ENCODE assay signal across 18 cellular contexts in the genomic region with DNA sequence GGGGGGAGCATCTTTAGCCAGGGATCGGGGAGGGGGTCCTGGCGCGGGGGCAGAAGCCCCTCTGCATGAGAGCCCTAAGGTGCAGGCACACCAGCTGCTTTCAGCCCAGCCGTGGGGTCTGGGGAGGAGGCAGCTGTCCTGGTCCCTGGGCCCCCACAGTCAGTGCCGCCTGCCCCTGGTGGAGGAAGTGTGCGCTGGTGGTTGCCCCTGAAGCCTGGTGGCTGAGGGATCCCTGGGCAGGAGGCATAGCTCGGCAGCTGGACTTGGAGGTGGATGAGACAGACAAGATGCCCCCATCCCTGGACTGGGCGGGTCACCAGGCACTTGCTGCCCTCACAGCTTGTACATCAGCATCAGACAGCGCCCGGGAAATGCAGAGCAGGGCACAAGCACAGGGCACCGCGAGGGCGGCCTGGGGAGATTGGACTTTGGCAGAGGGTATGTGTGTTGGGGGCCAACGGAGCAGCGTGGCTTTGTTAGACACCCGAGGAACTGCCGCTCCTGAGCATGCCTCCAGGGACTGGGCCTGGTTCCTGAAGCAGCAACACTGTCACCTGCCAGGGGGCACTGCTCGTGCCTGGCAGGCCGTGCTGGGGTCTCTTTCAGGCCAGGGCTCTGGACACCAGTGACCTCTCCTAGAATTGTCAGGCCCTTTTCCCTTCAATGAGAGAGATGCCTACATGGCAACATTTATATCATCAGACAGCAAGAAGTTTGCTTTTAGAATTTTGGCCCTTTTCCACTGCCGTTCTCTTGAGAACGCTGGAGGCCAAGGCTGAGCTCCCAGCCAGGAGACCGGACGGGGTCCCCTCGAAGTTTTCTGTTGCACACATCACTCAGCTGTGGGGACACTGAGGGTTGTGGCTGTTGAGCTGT. TPM values are rescaled to one million over a fixed set of nuclear protein-coding genes. Genes with fewer than 3 reads are reported as not detected.
DNase-seq lines count a peak whose midpoint lies in the region; ATAC-seq and TF ChIP-seq lines count a peak whose summit lies in the region.
"Had no signal": no experiment of that assay in that cellular context is flagged by ENCODE, and none has a peak within 500 bp of the region (broad histone marks: within the 10 kb centered on the region; RNA-seq: fewer than 3 reads in every experiment).

No MANE protein-coding gene starts in this region.

- H3K36me3 ChIP-seq in HCT116 (ENCODE audit: control insufficient read depth in 1 of 2, insufficient read depth in 2 of 2, low read length in 2 of 2) (no peaks in the 10 kb centered on the region), liver (ENCODE audit: control insufficient read depth in 4 of 4, insufficient read depth in 3 of 4, low read depth in 1 of 4, low read length in 3 of 4) (peaks cover 0 to 28% (median 6%) of the 10 kb centered on the region in 4 donors), stomach smooth muscle (ENCODE audit: control insufficient read depth in 2 of 2, insufficient read depth in 2 of 2, low read length in 2 of 2) (peaks cover 13 to 23% of the 10 kb centered on the region in 2 donors)
- H3K36me3 ChIP-seq: gastrocnemius medialis had no signal

- TF ChIP-seq CTCF in HCT116 (IDR thresholded peaks at IDR 0.05 in 2 of 3, conservative IDR thresholded peaks at IDR 0.05 in 1 of 3; ENCODE audit: borderline replicate concordance in 1 of 3, insufficient read depth in 1 of 3, low read depth in 2 of 3, low read length in 2 of 3), result no peak
- TF ChIP-seq CTCF in chondrocyte (IDR thresholded peaks at IDR 0.05), result no peak
- TF ChIP-seq CTCF in liver (IDR thresholded peaks at IDR 0.05; ENCODE audit: low read depth, low read length, missing input control), result no peak

- no peak for TF ChIP-seq POLR2A in HCT116 (IDR thresholded peaks at IDR 0.05; ENCODE audit: borderline replicate concordance, extremely low read depth, insufficient read depth, insufficient read length)

- H3K4me2 ChIP-seq in HCT116 (ENCODE audit: low read length), result peak overlapping the region; percentile 32; the same call in 1 of the 2 replicates

- H3K9me3 Mint-ChIP-seq in chondrocyte (ENCODE audit: low read depth), result no peaks in the 10 kb centered on the region
- H3K9me3 Mint-ChIP-seq: T-helper 1 cell treated with Interleukin-12 subunit alpha and Interleukin-12 subunit beta and Interleukin-4 antibody, amounts not matched to agents 30 μg/mL and 1 μg/mL, for 36 hours had no signal

- no peak overlapping the region for H3K4me3 ChIP-seq in HCT116 (replicated peaks in 1 of 2; ENCODE audit: low read depth in 1 of 2, low read length in 2 of 2)
- H3K4me3 ChIP-seq in liver (ENCODE audit: low read depth in 1 of 3, low read length in 3 of 3), result no peak overlapping the region
- no peak overlapping the region for H3K4me3 ChIP-seq in stomach smooth muscle (ENCODE audit: low read length in 2 of 2)
- H3K4me3 ChIP-seq: BLaER1 treated with 17β-estradiol and CSF1 and Interleukin-3, amounts not matched to agents 10 nM and 100 nM; gastrocnemius medialis had no signal

- peak overlapping the region; percentile 49 for H3K27ac Mint-ChIP-seq in chondrocyte (ENCODE audit: unreplicated experiment)
- H3K27ac Mint-ChIP-seq: activated naive CD8-positive, alpha-beta T cell; IgD-negative memory B cell; T-helper 1 cell treated with Interleukin-12 subunit alpha and Interleukin-12 subunit beta and Interleukin-4 antibody, amounts not matched to agents 30 μg/mL and 1 μg/mL, for 36 hours had no signal

- TF ChIP-seq RAD21 in HCT116 (IDR thresholded peaks at IDR 0.05; ENCODE audit: low read depth) (no peak), liver (IDR thresholded peaks at IDR 0.05) (no peak)

- BruUV-seq in HCT116 (replicated peaks; lab: Mats Ljungman, UMichigan), result no TSS peak

- peak; percentile 44; the same call in 1 of the 2 replicates for ATAC-seq in HCT116
- ATAC-seq in HG03045 (IDR thresholded peaks at IDR 0.05; ENCODE audit: unreplicated experiment), result no peak
- ATAC-seq in GM21515 (IDR thresholded peaks at IDR 0.05; ENCODE audit: unreplicated experiment), result no peak

- no peak for DNase-seq in HCT116 (ENCODE audit: low read depth, low spot score)
- DNase-seq in chondrocyte (ENCODE audit: low spot score), result no peak
- DNase-seq in glomerular visceral epithelial cell (ENCODE audit: extremely low spot score), result no peak
- DNase-seq: cortex of kidney, DMS 273 treated with DMSO at 0.1 percent for 48 hours, gastrocnemius medialis, GDM1, NCI-H187 treated with DMSO at 0.1 percent for 48 hours, SIG-M5 had no signal

- H3K27ac ChIP-seq in HCT116 (ENCODE audit: low read depth, low read length) (no peak overlapping the region), liver (ENCODE audit: low read depth in 1 of 2, low read length in 2 of 2) (peak overlapping the region; percentile 26 to 33), stomach smooth muscle (ENCODE audit: low read length) (peak overlapping the region; percentile 6)
- H3K27ac ChIP-seq: gastrocnemius medialis had no signal

- POLR2A ChIA-PET in HCT116 (lab: Charles Lee), result interaction anchor here (0.9 kb wide), 1 partner anchor 42 kb away, joined by 3 read pairs; the partner anchor contains the start of gene CTSL

- CTCF ChIA-PET in HCT116 (lab: Charles Lee), result interaction anchor here (0.7 to 3.4 kb wide), 13 partner anchors 11 to 307 kb away, joined by 3 to 33 read pairs (median 3); partner anchors contain the start of gene CTSL

- no peaks in the 10 kb centered on the region for H4K20me1 ChIP-seq in HCT116 (ENCODE audit: insufficient read depth)
- H4K20me1 ChIP-seq: BLaER1 treated with 17β-estradiol and CSF1 and Interleukin-3, amounts not matched to agents 10 nM and 100 nM had no signal

- WGBS in liver, result 79% methylated on average over 24 of the region's 24 CpGs

- no peaks in the 10 kb centered on the region for H3K9me2 ChIP-seq in HCT116 (ENCODE audit: insufficient read depth)

- no peak overlapping the region for H3K9ac ChIP-seq in HCT116 (ENCODE audit: low read length)
- H3K9ac ChIP-seq in liver (ENCODE audit: low read depth in 1 of 2, low read length in 2 of 2), result no peak overlapping the region
- no peak overlapping the region for H3K9ac ChIP-seq in stomach smooth muscle (ENCODE audit: low read length in 2 of 2)

- peaks cover 22% of the 10 kb centered on the region for H3K4me1 Mint-ChIP-seq in chondrocyte (ENCODE audit: low read depth)
- H3K4me1 Mint-ChIP-seq: IgD-negative memory B cell had no signal

- intact Hi-C loops in HCT116 (cut with micrococcal nuclease), result loop anchor here (1.0 to 10.0 kb wide), 2 partner anchors 129 to 1321 kb away; no protein-coding TSS in a partner anchor

- H3K27me3 ChIP-seq in HCT116 (ENCODE audit: insufficient read depth, low read length), result no peaks in the 10 kb centered on the region
- H3K27me3 ChIP-seq in liver (ENCODE audit: control insufficient read depth in 4 of 4, insufficient read depth in 4 of 4, low read length in 3 of 4), result no peaks in the 10 kb centered on the region
- no peaks in the 10 kb centered on the region for H3K27me3 ChIP-seq in stomach smooth muscle (ENCODE audit: control insufficient read depth in 1 of 2, insufficient read depth in 2 of 2, low read length in 2 of 2)
- H3K27me3 ChIP-seq: BLaER1 treated with 17β-estradiol and CSF1 and Interleukin-3, amounts not matched to agents 10 nM and 100 nM; gastrocnemius medialis had no signal

- H3K27me3 Mint-ChIP-seq in chondrocyte (ENCODE audit: low read depth), result no peaks in the 10 kb centered on the region
- H3K27me3 Mint-ChIP-seq: activated naive CD8-positive, alpha-beta T cell; brain; IgD-negative memory B cell had no signal

- RAD21 ChIA-PET in HCT116 (lab: Charles Lee; ENCODE audit: low non-redundant PET in 1 of 2, low total read pairs in 2 of 2, uncharacterized antibody in 2 of 2, unreplicated experiment in 2 of 2), result interaction anchor here (0.6 to 1.3 kb wide), 3 partner anchors 9 to 42 kb away, joined by 3 read pairs; partner anchors contain the start of gene CTSL (in 2 of the 2)

- H2AFZ ChIP-seq in HCT116 (ENCODE audit: low read depth, low read length, poor library complexity, severe bottlenecking), result peak overlapping the region; percentile 63

- no peaks in the 10 kb centered on the region for H3K79me2 ChIP-seq in HCT116 (ENCODE audit: insufficient read depth, low read length)

- no peak overlapping the region for H3K4me3 Mint-ChIP-seq in chondrocyte (ENCODE audit: unreplicated experiment)
- H3K4me3 Mint-ChIP-seq: activated naive CD8-positive, alpha-beta T cell; brain; T-helper 1 cell treated with Interleukin-12 subunit alpha and Interleukin-12 subunit beta and Interleukin-4 antibody, amounts not matched to agents 30 μg/mL and 1 μg/mL, for 36 hours had no signal

- no peaks in the 10 kb centered on the region for H3K9me3 ChIP-seq in HCT116 (ENCODE audit: control insufficient read depth in 1 of 2, insufficient read depth in 1 of 2, low read depth in 1 of 2, low read length in 2 of 2)
- no peaks in the 10 kb centered on the region for H3K9me3 ChIP-seq in liver (ENCODE audit: control insufficient read depth in 4 of 4, low read length in 3 of 4)
- no peaks in the 10 kb centered on the region for H3K9me3 ChIP-seq in stomach smooth muscle (ENCODE audit: control insufficient read depth in 2 of 2, low read length in 2 of 2)
- H3K9me3 ChIP-seq: gastrocnemius medialis had no signal

- peaks cover 30% of the 10 kb centered on the region for H3K36me3 Mint-ChIP-seq in chondrocyte (ENCODE audit: low read depth)
- H3K36me3 Mint-ChIP-seq: activated naive CD8-positive, alpha-beta T cell; IgD-negative memory B cell had no signal

- H3K4me1 ChIP-seq in HCT116 (ENCODE audit: control insufficient read depth in 1 of 2, insufficient read depth in 2 of 2, low read length in 2 of 2), result peaks cover 0 to 4% of the 10 kb centered on the region in 2 experiments; a peak in 1 of 4 replicates
- H3K4me1 ChIP-seq in liver (ENCODE audit: control insufficient read depth in 4 of 4, insufficient read depth in 4 of 4, low read length in 3 of 4), result peaks cover 0 to 33% (median 16%) of the 10 kb centered on the region in 4 donors
- peaks cover 25% of the 10 kb centered on the region for H3K4me1 ChIP-seq in stomach smooth muscle (ENCODE audit: control insufficient read depth, insufficient read depth, low read length)
- H3K4me1 ChIP-seq: gastrocnemius medialis had no signal

TF ChIP-seq in HCT116, 20 proteins besides CTCF, POLR2A, EP300 and RAD21 (continues in another document):
- TF ChIP-seq ZFX (IDR thresholded peaks at IDR 0.05), result no peak
- no peak for TF ChIP-seq JUND (IDR thresholded peaks at IDR 0.05)
- TF ChIP-seq CBX3 (IDR thresholded peaks at IDR 0.05; ENCODE audit: low read depth), result no peak
- no peak for TF ChIP-seq ELF1 (IDR thresholded peaks at IDR 0.05; ENCODE audit: borderline replicate concordance, low read depth)

TF ChIP-seq in liver, 16 proteins besides CTCF, POLR2A, EP300 and RAD21 (continues in another document):
- TF ChIP-seq TAF1 (conservative IDR thresholded peaks at IDR 0.05) (no peak), FOXA1 (IDR thresholded peaks at IDR 0.05) (no peak), FOXA2 (IDR thresholded peaks at IDR 0.05) (no peak), YY1 (IDR thresholded peaks at IDR 0.05) (no peak), HNF4G (IDR thresholded peaks at IDR 0.05) (no peak), HNF4A (conservative IDR thresholded peaks at IDR 0.05) (no peak), GABPA (IDR thresholded peaks at IDR 0.05 in 1 of 2, conservative IDR thresholded peaks at IDR 0.05 in 1 of 2) (no peak)

RNA-seq across cellular contexts. Expression of gene CTSL, which starts 41.9 kb away (rescaled TPM):
- total RNA-seq in HCT116 (2021; ENCODE audit: unreplicated experiment) (63.1 TPM), chondrocyte (77.7 to 119 TPM (median 84.6 TPM) in 3 replicates), liver (100 to 1,000 TPM; 156 to 193 TPM)
- 71.9 and 77.1 TPM in 2 replicates for polyA plus RNA-seq in HCT116 (2012)
- polyA plus RNA-seq in liver, result 100 to 1,000 TPM; 167 to 210 TPM
